14 cellular contexts compared by ENCODE assay signal in genomic region chr4:108611360-108611759, GRCh38. TPM values are rescaled to one million over a fixed set of nuclear protein-coding genes. Genes with fewer than 3 reads are reported as not detected.
DNase-seq lines count a peak whose midpoint lies in the region; ATAC-seq, FAIRE-seq and TF ChIP-seq lines count a peak whose summit lies in the region.
"Had no signal": no experiment of that assay in that cellular context is flagged by ENCODE, and none has a peak within 500 bp of the region (broad histone marks: within the 10 kb centered on the region; RNA-seq: fewer than 3 reads in every experiment).

No MANE protein-coding gene starts in this region.

- no peak overlapping the region for H3K4me3 Mint-ChIP-seq in nephron progenitor cell
- no peak overlapping the region for H3K4me3 Mint-ChIP-seq in CD8-positive, alpha-beta T cell

- ATAC-seq in CD8-positive, alpha-beta T cell: no peak
- ATAC-seq in HG02981 (IDR thresholded peaks at IDR 0.05; ENCODE audit: unreplicated experiment): no peak

- no TSS peak for BruUV-seq in endothelial cell of umbilical vein (replicated peaks; lab: Mats Ljungman, UMichigan)

- no peaks in the 10 kb centered on the region for H3K27me3 ChIP-seq in endothelial cell of umbilical vein (ENCODE audit: control insufficient read depth in 2 of 2, insufficient read depth in 2 of 2, low read length in 2 of 2)
- H3K27me3 ChIP-seq in CD8-positive, alpha-beta T cell (ENCODE audit: insufficient read depth, low read length): no peaks in the 10 kb centered on the region

- H3K4me1 ChIP-seq in endothelial cell of umbilical vein (ENCODE audit: control insufficient read depth, extremely low read depth, insufficient read depth, low read length): no peaks in the 10 kb centered on the region
- H3K4me1 ChIP-seq in CD8-positive, alpha-beta T cell (ENCODE audit: insufficient read depth, low read length): no peaks in the 10 kb centered on the region

- H4K20me1 ChIP-seq in endothelial cell of umbilical vein (replicated peaks; ENCODE audit: control insufficient read depth, extremely low read depth, insufficient read depth, low read length): no peaks in the 10 kb centered on the region

- intact Hi-C loops in endothelial cell of umbilical vein (cut with micrococcal nuclease): no loop called here
- intact Hi-C loops in CD8-positive, alpha-beta T cell (cut with DNase I, micrococcal nuclease): no loop called here

- no peak for FAIRE-seq in endothelial cell of umbilical vein (lab: Jason Lieb, UNC)

- TF ChIP-seq CTCF in AG04449 (IDR thresholded peaks at IDR 0.05; ENCODE audit: insufficient read depth, low read length, missing control alignments): peak; percentile 15
- peak; percentile 10 for TF ChIP-seq CTCF in HFF-Myc (IDR thresholded peaks at IDR 0.05; ENCODE audit: low read depth, low read length, missing control alignments)
- TF ChIP-seq CTCF in endothelial cell of umbilical vein (IDR thresholded peaks at IDR 0.05; ENCODE audit: extremely low read depth in 1 of 2, insufficient read depth in 1 of 2, low read depth in 1 of 2, low read length in 2 of 2): no peak
- TF ChIP-seq CTCF in nephron progenitor cell (IDR thresholded peaks at IDR 0.05): no peak
- no peak for TF ChIP-seq CTCF in CD8-positive, alpha-beta T cell (IDR thresholded peaks at IDR 0.05)

- CTCF ChIA-PET in AG04449 (lab: Yijun Ruan, JAX): interaction anchor here (0.7 to 1.6 kb wide), 8 partner anchors 9 to 597 kb away, joined by 3 to 5 read pairs (median 4); partner anchors contain the start of gene RPL34
- CTCF ChIA-PET in endothelial cell of umbilical vein (lab: Charles Lee): interaction anchor here (0.6 to 1.1 kb wide), 3 partner anchors 28 to 592 kb away, joined by 3 read pairs; no protein-coding TSS in a partner anchor
- CTCF ChIA-PET in CD8-positive, alpha-beta T cell (lab: Charles Lee): no interaction called here

- peak overlapping the region; percentile 49 for H3K4me3 ChIP-seq in AG04449 (ENCODE audit: low read depth, low read length)
- H3K4me3 ChIP-seq in HFF-Myc (replicated peaks; ENCODE audit: low read depth, low read length): 0 out of 2 replicates have a peak overlapping the region, but pooled peaks have one; percentile 20
- H3K4me3 ChIP-seq in endothelial cell of umbilical vein (replicated peaks in 1 of 3; ENCODE audit: insufficient read depth in 1 of 3, low read depth in 1 of 3, low read length in 3 of 3): no peak overlapping the region
- H3K4me3 ChIP-seq in CD8-positive, alpha-beta T cell (ENCODE audit: low read depth, low read length): no peak overlapping the region

- H3K9me1 ChIP-seq in endothelial cell of umbilical vein (replicated peaks; ENCODE audit: control insufficient read depth, extremely low read depth, insufficient read depth, low read length): no peaks in the 10 kb centered on the region

- H3K36me3 ChIP-seq in endothelial cell of umbilical vein (ENCODE audit: control insufficient read depth in 2 of 2, extremely low read depth in 1 of 2, insufficient read depth in 2 of 2, low read length in 2 of 2): no peaks in the 10 kb centered on the region
- no peaks in the 10 kb centered on the region for H3K36me3 ChIP-seq in CD8-positive, alpha-beta T cell (ENCODE audit: insufficient read depth, low read length)

- H3K9ac ChIP-seq in endothelial cell of umbilical vein (replicated peaks; ENCODE audit: extremely low read depth, insufficient read depth, low read length): no peak overlapping the region

- peaks cover 15% of the 10 kb centered on the region for H3K4me1 Mint-ChIP-seq in nephron progenitor cell
- peaks cover 11% of the 10 kb centered on the region for H3K4me1 Mint-ChIP-seq in CD8-positive, alpha-beta T cell (ENCODE audit: low read depth)

- no peak overlapping the region for H3K27ac ChIP-seq in endothelial cell of umbilical vein (ENCODE audit: insufficient read depth, low read depth, low read length)
- no peak overlapping the region for H3K27ac ChIP-seq in CD8-positive, alpha-beta T cell (ENCODE audit: low read depth, low read length)

- peaks cover 27% of the 10 kb centered on the region for H3K9me3 Mint-ChIP-seq in nephron progenitor cell
- H3K9me3 Mint-ChIP-seq in CD8-positive, alpha-beta T cell: peaks cover 4% of the 10 kb centered on the region

- H3K4me2 ChIP-seq in endothelial cell of umbilical vein (ENCODE audit: insufficient read depth, low read length): peak overlapping the region; percentile 47

- no peaks in the 10 kb centered on the region for H3K79me2 ChIP-seq in endothelial cell of umbilical vein (ENCODE audit: control insufficient read depth, insufficient read depth, low read length)

- H3K27ac Mint-ChIP-seq in nephron progenitor cell: no peak overlapping the region
- H3K27ac Mint-ChIP-seq in CD8-positive, alpha-beta T cell: no peak overlapping the region

- POLR2A ChIA-PET in AG04449 (lab: Yijun Ruan, JAX) (interaction anchor here (0.5 to 1.4 kb wide), 2 partner anchors 9 to 16 kb away, joined by 3 to 5 read pairs; partner anchors contain the start of gene RPL34), endothelial cell of umbilical vein (lab: Charles Lee) (no interaction called here)
- POLR2A ChIA-PET in CD8-positive, alpha-beta T cell (lab: Charles Lee): no interaction called here

- DNase-seq in AG04449 (ENCODE audit: low read depth, low spot score) (no peak), HFF-Myc (ENCODE audit: extremely low read depth, low read depth) (no peak), endothelial cell of umbilical vein (ENCODE audit: low read depth, low spot score) (no peak), nephron progenitor cell (peak; percentile 20), RKO (ENCODE audit: low spot score) (no peak)
- DNase-seq in stimulated activated CD8-positive, alpha-beta memory T cell treated with anti-CD3 and anti-CD28 coated beads, Interleukin-4, amount 100 ng/mL, for 48 hours: no peak
- no peak for DNase-seq in CD8-positive, alpha-beta T cell
- DNase-seq: activated CD4-positive, alpha-beta T cell treated with anti-CD3 and anti-CD28 coated beads for 48 hours; activated gamma-delta T cell treated with Interleukin-2 at 50 U/mL for 16 hours; Calu3; MV-4-11; NCI-H526; stimulated activated CD4-positive, alpha-beta T cell treated with anti-CD3 and anti-CD28 coated beads, Interleukin-4, amount 100 ng/mL, for 24 hours had no signal

- dilution Hi-C loops in endothelial cell of umbilical vein (cut with MboI; ENCODE audit: extremely low pct_ligation_motif_present, low sequenced_read_pairs): no loop called here

- no peaks in the 10 kb centered on the region for H3K9me3 ChIP-seq in endothelial cell of umbilical vein (replicated peaks; ENCODE audit: control insufficient read depth, insufficient read depth, low read length)
- no peaks in the 10 kb centered on the region for H3K9me3 ChIP-seq in CD8-positive, alpha-beta T cell (ENCODE audit: low read length)

- H3K27me3 Mint-ChIP-seq in nephron progenitor cell (ENCODE audit: low read depth, poor library complexity): no peaks in the 10 kb centered on the region
- H3K27me3 Mint-ChIP-seq in CD8-positive, alpha-beta T cell (ENCODE audit: low read depth): no peaks in the 10 kb centered on the region

- H3K36me3 Mint-ChIP-seq in nephron progenitor cell (ENCODE audit: low read depth): peaks cover 6% of the 10 kb centered on the region
- H3K36me3 Mint-ChIP-seq in CD8-positive, alpha-beta T cell: peaks cover 33% of the 10 kb centered on the region

- H2AFZ ChIP-seq in endothelial cell of umbilical vein (ENCODE audit: low read depth, low read length): no peak overlapping the region

- no peak for TF ChIP-seq POLR2A in endothelial cell of umbilical vein (IDR thresholded peaks at IDR 0.05; ENCODE audit: low read depth, low read length)

TF ChIP-seq in endothelial cell of umbilical vein, 7 proteins besides CTCF, POLR2A, EP300 and RAD21:
- TF ChIP-seq EZH2 (IDR thresholded peaks at IDR 0.05; ENCODE audit: borderline replicate concordance, low read depth, low read length, severe bottlenecking) (no peak), MAX (IDR thresholded peaks at IDR 0.05; ENCODE audit: insufficient read depth, insufficient read length) (no peak), FOS (IDR thresholded peaks at IDR 0.05; ENCODE audit: borderline replicate concordance, insufficient read depth, low read length) (no peak), JUN (IDR thresholded peaks at IDR 0.05; ENCODE audit: borderline replicate concordance, insufficient read depth, insufficient read length, low read depth) (no peak), POLR2AphosphoS5 (IDR thresholded peaks at IDR 0.05; ENCODE audit: insufficient read depth, low read depth, low read length) (no peak), GATA2 (IDR thresholded peaks at IDR 0.05; ENCODE audit: insufficient read depth, insufficient read length, low read depth, low read length) (no peak), MYC (IDR thresholded peaks at IDR 0.05; ENCODE audit: low read depth, low read length) (no peak)

RNA-seq across cellular contexts. Expression of gene RPL34, which starts 9.0 kb away (rescaled TPM):
- total RNA-seq in endothelial cell of umbilical vein: 1,114 and 1,139 TPM in 2 replicates
- 1,873 and 2,397 TPM in 2 replicates for polyA plus RNA-seq in endothelial cell of umbilical vein
- polyA plus RNA-seq in endothelial cell of umbilical vein (2011; cell fraction: cytosol; rRNA removed): 2,859 and 3,051 TPM in 2 replicates
- 533 and 652 TPM in 2 replicates for polyA plus RNA-seq in endothelial cell of umbilical vein (2011; cell fraction: nucleus; rRNA removed)
- polyA plus RNA-seq in endothelial cell of umbilical vein (2012): 2,484 and 2,696 TPM in 2 replicates
- polyA minus RNA-seq in endothelial cell of umbilical vein: 299 and 394 TPM in 2 replicates
- polyA minus RNA-seq in endothelial cell of umbilical vein (2011; cell fraction: cytosol; rRNA and poly(A)+ RNA removed): 109 TPM
- polyA minus RNA-seq in endothelial cell of umbilical vein (2011; cell fraction: nucleus; rRNA and poly(A)+ RNA removed): 99.4 and 112 TPM in 2 replicates
- total RNA-seq in CD8-positive, alpha-beta T cell: 1,000 to 10,000 TPM; 3,253 to 3,442 TPM

RNA-seq across cellular contexts. Expression of gene OSTC, which starts 39.0 kb away (rescaled TPM):
- 196 and 209 TPM in 2 replicates for total RNA-seq in endothelial cell of umbilical vein
- polyA plus RNA-seq in endothelial cell of umbilical vein: 200 and 310 TPM in 2 replicates
- polyA plus RNA-seq in endothelial cell of umbilical vein (2011; cell fraction: cytosol; rRNA removed): 191 and 192 TPM in 2 replicates
- 73.7 and 75.3 TPM in 2 replicates for polyA plus RNA-seq in endothelial cell of umbilical vein (2011; cell fraction: nucleus; rRNA removed)
- polyA plus RNA-seq in endothelial cell of umbilical vein (2012): 243 and 289 TPM in 2 replicates
- 162 and 178 TPM in 2 replicates for polyA minus RNA-seq in endothelial cell of umbilical vein
- 28.0 TPM for polyA minus RNA-seq in endothelial cell of umbilical vein (2011; cell fraction: cytosol; rRNA and poly(A)+ RNA removed)
- 32.5 and 49.3 TPM in 2 replicates for polyA minus RNA-seq in endothelial cell of umbilical vein (2011; cell fraction: nucleus; rRNA and poly(A)+ RNA removed)
- 10 to 100 TPM; 25.6 to 28.1 TPM for total RNA-seq in CD8-positive, alpha-beta T cell

Comparison
In these comparisons a context has a peak if more than half of its experiments do, and no peak if none do; other contexts are left out.
1. H3K4me3 ChIP-seq: peak in AG04449 (single experiment) and HFF-Myc (single experiment); none in endothelial cell of umbilical vein (0 of 3) and CD8-positive, alpha-beta T cell (single experiment).
2. CTCF ChIP-seq: peak in AG04449 (single experiment) and HFF-Myc (single experiment); none in endothelial cell of umbilical vein (0 of 2), nephron progenitor cell (single experiment) and CD8-positive, alpha-beta T cell (single experiment).